ENCODE assay signal across 11 cellular contexts in the genomic region with DNA sequence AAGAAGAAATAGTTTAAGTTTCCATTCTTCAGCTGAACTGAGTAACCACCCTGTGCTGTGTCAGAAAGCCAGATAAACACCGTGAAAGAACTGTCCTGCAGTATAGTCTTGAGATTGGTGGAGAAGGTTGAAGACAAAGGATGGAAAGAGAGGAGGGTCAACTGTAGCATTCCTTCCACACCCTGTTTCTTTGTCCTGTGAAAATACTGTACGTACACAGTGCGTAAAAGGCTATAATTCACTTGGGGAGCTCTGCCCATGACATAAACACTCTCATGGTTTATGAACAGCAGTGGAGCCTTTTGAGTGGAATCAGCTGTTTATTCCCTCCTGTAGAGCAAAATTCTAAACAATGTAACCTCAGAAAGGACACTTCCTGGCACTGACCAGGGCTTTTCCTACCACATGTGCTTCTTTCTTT.
DNase-seq lines count a peak whose midpoint lies in the region; ATAC-seq and TF ChIP-seq lines count a peak whose summit lies in the region.
"Had no signal": no experiment of that assay in that cellular context is flagged by ENCODE, and none has a peak within 500 bp of the region (broad histone marks: within the 10 kb centered on the region; RNA-seq: fewer than 3 reads in every experiment).

No MANE protein-coding gene starts in this region.

- peak overlapping the region; percentile 61 for H3K27ac Mint-ChIP-seq in nephron progenitor cell
- H3K27ac Mint-ChIP-seq: CD4-positive, CD25-positive, alpha-beta regulatory T cell had no signal

- peaks cover 43% of the 10 kb centered on the region for H3K36me3 Mint-ChIP-seq in nephron progenitor cell (ENCODE audit: low read depth)

- TF ChIP-seq POLR2A in adrenal gland (IDR thresholded peaks at IDR 0.05), result no peak

- 52 to 60% methylated on average over 3 of the region's 3 CpGs for WGBS in esophagus, 2 donors
- 72 to 87% (median 73%) methylated on average over 3 of the region's 3 CpGs for WGBS in adrenal gland, 4 donors

- H3K4me3 Mint-ChIP-seq in nephron progenitor cell, result no peak overlapping the region
- H3K4me3 Mint-ChIP-seq: CD4-positive, CD25-positive, alpha-beta regulatory T cell had no signal

- H3K4me1 ChIP-seq in esophagus (ENCODE audit: control insufficient read depth in 2 of 2, insufficient read depth in 2 of 2, low read length in 1 of 2) (peaks cover 0 to 4% of the 10 kb centered on the region in 2 donors), adrenal gland (replicated peaks in 1 of 2) (no peaks in the 10 kb centered on the region)

- H3K27me3 Mint-ChIP-seq in nephron progenitor cell (ENCODE audit: low read depth, poor library complexity), result no peaks in the 10 kb centered on the region
- H3K27me3 Mint-ChIP-seq: CD4-positive, CD25-positive, alpha-beta regulatory T cell had no signal

- H3K4me1 Mint-ChIP-seq in nephron progenitor cell, result peaks cover 10% of the 10 kb centered on the region

- DNase-seq in AG09309 (ENCODE audit: low read depth) (peak; percentile 73), NCI-H69 (lab: John Stamatoyannopoulos, UW) (peak; percentile 23), nephron progenitor cell (no peak), adrenal gland (no peak)
- DNase-seq: anterior cingulate cortex; CD4-positive, CD25-positive, alpha-beta regulatory T cell; testis had no signal

- H3K9me3 ChIP-seq in esophagus (ENCODE audit: control insufficient read depth in 2 of 2, insufficient read depth in 1 of 2, low read depth in 1 of 2, low read length in 1 of 2) (no peaks in the 10 kb centered on the region), adrenal gland (replicated peaks in 1 of 3) (peaks cover 0 to 7% (median 6%) of the 10 kb centered on the region in 3 donors)
- H3K9me3 ChIP-seq: testis had no signal

- H3K27me3 ChIP-seq in esophagus (ENCODE audit: control insufficient read depth in 1 of 2, insufficient read depth in 2 of 2, low read length in 2 of 2), result no peaks in the 10 kb centered on the region
- no peaks in the 10 kb centered on the region for H3K27me3 ChIP-seq in adrenal gland
- H3K27me3 ChIP-seq: testis had no signal

- intact Hi-C loops in adrenal gland (cut with DNase I), result no loop called here

- TF ChIP-seq CTCF in AG09309 (IDR thresholded peaks at IDR 0.05; ENCODE audit: control insufficient read depth, insufficient read depth, low read depth, low read length, missing control alignments), result no peak
- no peak for TF ChIP-seq CTCF in nephron progenitor cell (IDR thresholded peaks at IDR 0.05)
- TF ChIP-seq CTCF in adrenal gland (IDR thresholded peaks at IDR 0.05), result no peak

- ATAC-seq in HG02642 (IDR thresholded peaks at IDR 0.05; ENCODE audit: poor library complexity, unreplicated experiment) (no peak), GM19397 (IDR thresholded peaks at IDR 0.05; ENCODE audit: unreplicated experiment) (no peak), GM18498 (IDR thresholded peaks at IDR 0.05; ENCODE audit: unreplicated experiment) (no peak)

- peaks cover 13% of the 10 kb centered on the region for H3K9me3 Mint-ChIP-seq in nephron progenitor cell

- H3K27ac ChIP-seq in esophagus (ENCODE audit: low read depth in 2 of 2, low read length in 1 of 2), result peak overlapping the region; percentile 64 to 65
- peak overlapping the region in 2 of 5 donors; percentile 14 to 36 for H3K27ac ChIP-seq in adrenal gland

- H3K4me3 ChIP-seq in AG09309 (ENCODE audit: control insufficient read depth, low read depth, low read length), result peak overlapping the region; percentile 2; the same call in 1 of the 2 replicates
- no peak overlapping the region for H3K4me3 ChIP-seq in esophagus (ENCODE audit: low read depth in 1 of 2, low read length in 2 of 2)
- no peak overlapping the region for H3K4me3 ChIP-seq in adrenal gland
- H3K4me3 ChIP-seq: testis had no signal

- H3K36me3 ChIP-seq in esophagus (ENCODE audit: control insufficient read depth in 2 of 2, insufficient read depth in 2 of 2, low read length in 1 of 2) (peaks cover 0 to 3% of the 10 kb centered on the region in 2 donors), adrenal gland (replicated peaks in 1 of 2) (peaks cover 0 to 25% of the 10 kb centered on the region in 2 donors)

Comparison
In these comparisons a context has a peak if more than half of its experiments do, and no peak if none do; other contexts are left out.
1. DNase-seq: peak in AG09309 (single experiment) and NCI-H69 (single experiment); none in nephron progenitor cell (single experiment) and adrenal gland (0 of 7).